Comparison of ENCODE assay signal across 8 cellular contexts in genomic region chr12:48956279-48957140, GRCh38. TPM values are rescaled to one million over a fixed set of nuclear protein-coding genes. Genes with fewer than 3 reads are reported as not detected.
DNase-seq lines count a peak whose midpoint lies in the region; ATAC-seq and TF ChIP-seq lines count a peak whose summit lies in the region.

No MANE protein-coding gene starts in this region.

- CTCF ChIA-PET in Caco-2 (lab: Charles Lee): interaction anchor here (0.5 to 2.1 kb wide), 19 partner anchors 12 to 1198 kb away, joined by 3 to 23 read pairs (median 5); partner anchors contain the start of genes DDN, DDX23, FKBP11 and RND1

- H3K36me3 Mint-ChIP-seq in Caco-2 (ENCODE audit: insufficient read depth, unreplicated experiment): peaks cover 35% of the 10 kb centered on the region

- H3K27me3 ChIP-seq in Caco-2 (replicated peaks; ENCODE audit: control insufficient read depth, insufficient read depth, low read length): no peaks in the 10 kb centered on the region
- no peaks in the 10 kb centered on the region for H3K27me3 ChIP-seq in SU-DHL-6 (ENCODE audit: low read length)
- no peaks in the 10 kb centered on the region for H3K27me3 ChIP-seq in layer of hippocampus (ENCODE audit: control insufficient read depth, insufficient read depth, low read length)

- H3K9me3 Mint-ChIP-seq in Caco-2 (ENCODE audit: unreplicated experiment): no peaks in the 10 kb centered on the region

- no peaks in the 10 kb centered on the region for H3K9me2 ChIP-seq in SU-DHL-6 (replicated peaks; ENCODE audit: insufficient read depth, low read length)

- peak overlapping the region; percentile 84 for H3K4me2 ChIP-seq in SU-DHL-6 (ENCODE audit: low read depth, low read length, poor library complexity, severe bottlenecking)

- H3K9ac ChIP-seq in SU-DHL-6 (ENCODE audit: low read length): peak overlapping the region; percentile 77

- H3K27me3 Mint-ChIP-seq in Caco-2 (ENCODE audit: insufficient read depth, unreplicated experiment): no peaks in the 10 kb centered on the region

- peaks cover 8% of the 10 kb centered on the region; the same call in 1 of the 2 replicates for H3K4me1 ChIP-seq in Caco-2

- peak overlapping the region; percentile 89 for H3K4me3 Mint-ChIP-seq in Caco-2 (ENCODE audit: unreplicated experiment)

- H3K27ac Mint-ChIP-seq in Caco-2 (ENCODE audit: unreplicated experiment): peak overlapping the region; percentile 87

- intact Hi-C loops in Caco-2 (cut with micrococcal nuclease; ENCODE audit: unreplicated experiment): loop anchor here (1.0 to 2.0 kb wide), 3 partner anchors 14 to 62 kb away; partner anchors contain the start of genes PRKAG1, WNT1 and WNT10B

- H3K27ac ChIP-seq in SU-DHL-6 (ENCODE audit: low read depth, low read length): peak overlapping the region; percentile 46; the same call in 1 of the 2 replicates
- peak overlapping the region; percentile 49 for H3K27ac ChIP-seq in layer of hippocampus (ENCODE audit: low read depth, low read length)

- ATAC-seq in GM21390 (IDR thresholded peaks at IDR 0.05; ENCODE audit: unreplicated experiment) (peak; percentile 15), GM21576 (IDR thresholded peaks at IDR 0.05; ENCODE audit: unreplicated experiment) (no peak)

- TF ChIP-seq CTCF in Caco-2 (IDR thresholded peaks at IDR 0.05; ENCODE audit: insufficient read depth in 1 of 2, low read depth in 1 of 2, low read length in 1 of 2, severe bottlenecking in 1 of 2, unreplicated experiment in 1 of 2): peak in 1 of 2 experiments; percentile 33
- TF ChIP-seq CTCF in SU-DHL-6 (IDR thresholded peaks at IDR 0.05; ENCODE audit: insufficient read depth, low read length, poor library complexity, severe bottlenecking): no peak

- H3K36me3 ChIP-seq in Caco-2 (ENCODE audit: control insufficient read depth, insufficient read depth, low read length): no peaks in the 10 kb centered on the region; the same call in 1 of the 2 replicates
- H3K36me3 ChIP-seq in SU-DHL-6 (ENCODE audit: low read length): no peaks in the 10 kb centered on the region

- H4K20me1 ChIP-seq in SU-DHL-6 (ENCODE audit: low read depth, low read length): no peaks in the 10 kb centered on the region

- POLR2A ChIA-PET in Caco-2 (lab: Charles Lee): interaction anchor here (0.5 to 1.4 kb wide), 7 partner anchors 14 to 1294 kb away, joined by 3 to 5 read pairs (median 4); partner anchors contain the start of genes RHEBL1 and RND1

- peaks cover 8% of the 10 kb centered on the region for H3F3A ChIP-seq in SU-DHL-6 (ENCODE audit: insufficient read depth)

- H3K9me3 ChIP-seq in Caco-2 (no peaks in the 10 kb centered on the region), SU-DHL-6 (ENCODE audit: insufficient read depth, low read length) (no peaks in the 10 kb centered on the region)

- H3K4me3 ChIP-seq in Caco-2 (ENCODE audit: low read depth, low read length) (peak overlapping the region; percentile 79), SU-DHL-6 (ENCODE audit: insufficient read depth, low read length, poor library complexity, severe bottlenecking) (peak overlapping the region; percentile 81)

- H3K4me1 Mint-ChIP-seq in Caco-2 (ENCODE audit: low read depth, unreplicated experiment): peaks cover 13% of the 10 kb centered on the region

- DNase-seq in Caco-2: peak; percentile 93 to 94
- peak; percentile 60 for DNase-seq in NAMALWA (ENCODE audit: low spot score)
- DNase-seq in dermis blood vessel endothelial cell: peak; percentile 96
- DNase-seq in stimulated activated CD4-positive, alpha-beta T cell treated with anti-CD3 and anti-CD28 coated beads, Interleukin-4, amount 100 ng/mL, for 1 hour: peak; percentile 22

- peaks cover 47% of the 10 kb centered on the region for H3K79me2 ChIP-seq in SU-DHL-6 (ENCODE audit: insufficient read depth, low read length)

- BruUV-seq in Caco-2 (replicated peaks; lab: Mats Ljungman, UMichigan): no TSS peak

- peak overlapping the region; percentile 78 for H2AFZ ChIP-seq in SU-DHL-6 (ENCODE audit: low read depth, low read length, severe bottlenecking)

RNA-seq across cellular contexts. Expression of gene ARF3, which starts 0.8 kb away (rescaled TPM):
- 249 and 257 TPM in 2 replicates for total RNA-seq in Caco-2 (2022)
- 46.1 and 61.5 TPM in 2 replicates for total RNA-seq in dermis blood vessel endothelial cell

RNA-seq across cellular contexts. Expression of gene WNT10B, which starts 15.0 kb away (rescaled TPM):
- total RNA-seq in Caco-2 (2022) (4.2 and 4.4 TPM in 2 replicates), dermis blood vessel endothelial cell (0.05 TPM in 1 of 2 replicates, not detected in the other)

RNA-seq across cellular contexts. Expression of gene WNT1, which starts 21.6 kb away (rescaled TPM):
- 0.63 TPM in 1 of 2 replicates, not detected in the other for total RNA-seq in Caco-2 (2022)
- not detected in 2 replicates for total RNA-seq in dermis blood vessel endothelial cell

RNA-seq across cellular contexts. Expression of gene FKBP11, which starts 31.2 kb away (rescaled TPM):
- total RNA-seq in Caco-2 (2022) (79.5 and 83.2 TPM in 2 replicates), dermis blood vessel endothelial cell (11.6 and 16.4 TPM in 2 replicates)

RNA-seq across cellular contexts. Expression of gene DDN, which starts 42.7 kb away (rescaled TPM):
- total RNA-seq in Caco-2 (2022) (1.7 and 1.9 TPM in 2 replicates), dermis blood vessel endothelial cell (under 0.01 and 0.19 TPM in 2 replicates)

Comparison
In these comparisons a context has a peak if more than half of its experiments do, and no peak if none do; other contexts are left out.
1. DNase-seq: peak in every context shown above with its lines; median percentile 96 in dermis blood vessel endothelial cell; 94 in Caco-2; 60 in NAMALWA; 22 in stimulated activated CD4-positive, alpha-beta T cell treated with anti-CD3 and anti-CD28 coated beads, Interleukin-4, amount 100 ng/mL, for 1 hour.